ENCODE assay signal across 29 cellular contexts in the genomic region with DNA sequence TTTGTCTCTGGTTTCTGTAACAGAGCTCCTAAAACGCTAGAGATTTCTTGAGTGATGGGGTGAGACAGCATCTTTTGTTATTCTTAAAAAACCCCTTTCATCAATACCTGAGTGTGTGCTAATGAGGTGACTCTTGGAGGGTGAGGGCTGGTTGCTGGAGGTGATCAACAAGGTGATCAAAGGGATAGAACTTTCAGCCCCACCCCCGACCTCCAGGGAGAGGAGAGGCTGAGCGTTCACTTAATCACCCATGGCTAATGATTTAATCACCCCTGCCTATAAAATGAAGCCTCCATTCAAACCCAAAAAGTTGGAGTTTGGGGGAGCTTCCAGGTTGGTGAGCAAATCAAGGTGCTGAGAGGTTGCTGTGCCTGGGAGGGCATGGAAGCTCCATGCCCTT.
"Had no signal": no experiment of that assay in that cellular context is flagged by ENCODE, and none has a peak within 500 bp of the region (broad histone marks: within the 10 kb centered on the region; RNA-seq: fewer than 3 reads in every experiment).

No MANE protein-coding gene starts in this region.

- H3K27me3 ChIP-seq: ascending aorta, breast epithelium, cardiac muscle cell, colonic mucosa, foreskin keratinocyte, gastrocnemius medialis had no signal

- H2AFZ ChIP-seq: hepatocyte had no signal

- H3K36me3 Mint-ChIP-seq: activated naive CD4-positive, alpha-beta T cell treated with anti-CD3 and anti-CD28 coated beads, Interleukin-2, amount 10 ng/mL, durations not matched to agents 7 days and 5 days; activated naive CD4-positive, alpha-beta T cell treated with anti-CD3 and anti-CD28 coated beads, Interleukin-2, amount 50 U/mL, for 72 hours; activated naive CD8-positive, alpha-beta T cell treated with anti-CD3 and anti-CD28 coated beads, Interleukin-2, amount 10 ng/mL, durations not matched to agents 7 days and 5 days; brain had no signal

- ATAC-seq: activated naive CD4-positive, alpha-beta T cell treated with anti-CD3 and anti-CD28 coated beads, Interleukin-2, amount 50 U/mL, for 72 hours; activated T-cell treated with anti-CD3 and anti-CD28 coated beads, Interleukin-2, amount 50 U/mL, for 72 hours; esophagus mucosa; foreskin keratinocyte; gastrocnemius medialis; heart right ventricle had no signal

- DNase-seq: activated CD4-positive, alpha-beta memory T cell treated with anti-CD3 and anti-CD28 coated beads, Interleukin-2, amount 10 ng/mL, durations not matched to agents 7 days and 5 days; activated CD4-positive, alpha-beta T cell treated with anti-CD3 and anti-CD28 coated beads for 1 hour; activated CD4-positive, alpha-beta T cell treated with anti-CD3 and anti-CD28 coated beads for 4 hours; activated CD4-positive, alpha-beta T cell treated with anti-CD3 and anti-CD28 coated beads, Interleukin-2, amount 10 ng/mL, durations not matched to agents 7 days and 5 days; activated CD4-positive, alpha-beta T cell treated with anti-CD3 and anti-CD28 coated beads, Interleukin-2, amount 50 U/mL, for 4 hours; activated CD8-positive, alpha-beta memory T cell treated with anti-CD3 and anti-CD28 coated beads, Interleukin-2, amount 50 U/mL, for 48 hours; activated gamma-delta T cell; activated naive CD4-positive, alpha-beta T cell; activated naive CD4-positive, alpha-beta T cell treated with anti-CD3 and anti-CD28 coated beads, Interleukin-2, amount 10 ng/mL, durations not matched to agents 7 days and 5 days; activated naive CD8-positive, alpha-beta T cell treated with anti-CD3 and anti-CD28 coated beads, Interleukin-2, amount 10 ng/mL, durations not matched to agents 7 days and 5 days; activated T-cell treated with anti-CD3 and anti-CD28 coated beads for 4 hours; activated T-cell treated with anti-CD3 and anti-CD28 coated beads, Interleukin-2, amount 50 U/mL, for 24 hours; activated T-cell treated with anti-CD3 and anti-CD28 coated beads, Interleukin-2, amount 50 U/mL, for 72 hours; central memory CD4-positive, alpha-beta T cell; cerebellar nuclear complex; colonic mucosa; effector CD8-positive, alpha-beta T cell; foreskin keratinocyte; gastrocnemius medialis; glutamatergic neuron; heart right ventricle; T-helper 2 cell had no signal

- H3K27ac ChIP-seq: ascending aorta, breast epithelium, cardiac muscle cell, colonic mucosa, foreskin keratinocyte, gastrocnemius medialis, heart right ventricle, hepatocyte had no signal

- H3K9me3 Mint-ChIP-seq: activated CD4-positive, alpha-beta memory T cell treated with anti-CD3 and anti-CD28 coated beads, Interleukin-2, amount 10 ng/mL, durations not matched to agents 7 days and 5 days; activated CD4-positive, alpha-beta T cell treated with anti-CD3 and anti-CD28 coated beads, Interleukin-2, amount 10 ng/mL, durations not matched to agents 7 days and 5 days; activated naive CD4-positive, alpha-beta T cell treated with anti-CD3 and anti-CD28 coated beads, Interleukin-2, amount 10 ng/mL, durations not matched to agents 7 days and 5 days; activated naive CD4-positive, alpha-beta T cell treated with anti-CD3 and anti-CD28 coated beads, Interleukin-2, amount 50 U/mL, for 72 hours; activated T-cell treated with anti-CD3 and anti-CD28 coated beads, Interleukin-2, amount 50 U/mL, for 24 hours; activated T-cell treated with anti-CD3 and anti-CD28 coated beads, Interleukin-2, amount 50 U/mL, for 72 hours had no signal

- H3K4me3 Mint-ChIP-seq: activated CD4-positive, alpha-beta memory T cell treated with anti-CD3 and anti-CD28 coated beads, Interleukin-2, amount 10 ng/mL, durations not matched to agents 7 days and 5 days; activated CD4-positive, alpha-beta T cell treated with anti-CD3 and anti-CD28 coated beads, Interleukin-2, amount 10 ng/mL, durations not matched to agents 7 days and 5 days; activated naive CD4-positive, alpha-beta T cell treated with anti-CD3 and anti-CD28 coated beads, Interleukin-2, amount 10 ng/mL, durations not matched to agents 7 days and 5 days; activated naive CD8-positive, alpha-beta T cell treated with anti-CD3 and anti-CD28 coated beads, Interleukin-2, amount 10 ng/mL, durations not matched to agents 7 days and 5 days; activated T-cell treated with anti-CD3 and anti-CD28 coated beads, Interleukin-2, amount 50 U/mL, for 24 hours; activated T-cell treated with anti-CD3 and anti-CD28 coated beads, Interleukin-2, amount 50 U/mL, for 72 hours; brain had no signal

- H3K9me3 ChIP-seq: ascending aorta, breast epithelium, colonic mucosa, gastrocnemius medialis, heart right ventricle had no signal

- H3K4me1 Mint-ChIP-seq: activated CD4-positive, alpha-beta memory T cell treated with anti-CD3 and anti-CD28 coated beads, Interleukin-2, amount 10 ng/mL, durations not matched to agents 7 days and 5 days; activated CD4-positive, alpha-beta T cell treated with anti-CD3 and anti-CD28 coated beads, Interleukin-2, amount 10 ng/mL, durations not matched to agents 7 days and 5 days; activated naive CD4-positive, alpha-beta T cell treated with anti-CD3 and anti-CD28 coated beads, Interleukin-2, amount 10 ng/mL, durations not matched to agents 7 days and 5 days; activated naive CD8-positive, alpha-beta T cell treated with anti-CD3 and anti-CD28 coated beads, Interleukin-2, amount 10 ng/mL, durations not matched to agents 7 days and 5 days had no signal

- H3K4me2 ChIP-seq: hepatocyte had no signal

- H3K4me1 ChIP-seq: ascending aorta, breast epithelium, colonic mucosa, foreskin keratinocyte, gastrocnemius medialis, heart right ventricle had no signal

- H3K79me2 ChIP-seq: hepatocyte had no signal

- H3K27ac Mint-ChIP-seq: activated CD4-positive, alpha-beta memory T cell treated with anti-CD3 and anti-CD28 coated beads, Interleukin-2, amount 10 ng/mL, durations not matched to agents 7 days and 5 days; activated CD4-positive, alpha-beta T cell treated with anti-CD3 and anti-CD28 coated beads, Interleukin-2, amount 10 ng/mL, durations not matched to agents 7 days and 5 days; activated naive CD4-positive, alpha-beta T cell treated with anti-CD3 and anti-CD28 coated beads, Interleukin-2, amount 10 ng/mL, durations not matched to agents 7 days and 5 days; activated naive CD4-positive, alpha-beta T cell treated with anti-CD3 and anti-CD28 coated beads, Interleukin-2, amount 50 U/mL, for 72 hours; activated naive CD8-positive, alpha-beta T cell treated with anti-CD3 and anti-CD28 coated beads, Interleukin-2, amount 10 ng/mL, durations not matched to agents 7 days and 5 days; activated T-cell treated with anti-CD3 and anti-CD28 coated beads, Interleukin-2, amount 50 U/mL, for 24 hours; activated T-cell treated with anti-CD3 and anti-CD28 coated beads, Interleukin-2, amount 50 U/mL, for 72 hours; brain had no signal

- H3K4me3 ChIP-seq: ascending aorta, breast epithelium, cardiac muscle cell, colonic mucosa, gastrocnemius medialis, heart right ventricle, hepatocyte had no signal

- H3K36me3 ChIP-seq: ascending aorta, breast epithelium, cardiac muscle cell, colonic mucosa, gastrocnemius medialis, heart right ventricle had no signal
